ENCODE assay signal across 1 cellular context in genomic region chr20:9319687-9320384, GRCh38.
TF ChIP-seq lines count a peak whose summit lies in the region.

No MANE protein-coding gene starts in this region.

TF ChIP-seq in K562, 482 proteins besides CTCF, POLR2A, EP300 and RAD21 (continued from another document):
- TF ChIP-seq GTF3C2 (IDR thresholded peaks at IDR 0.05; ENCODE audit: borderline replicate concordance, extremely low read depth, insufficient read length) (no peak), ZNF121 (CRISPR knock-in tag; conservative IDR thresholded peaks at IDR 0.05) (no peak), BRF1 (IDR thresholded peaks at IDR 0.05; ENCODE audit: borderline replicate concordance, extremely low read depth, insufficient read length) (no peak), ZNF347 (CRISPR knock-in tag; IDR thresholded peaks at IDR 0.05; ENCODE audit: low read depth) (no peak), ZNF639 (CRISPR knock-in tag; conservative IDR thresholded peaks at IDR 0.05 in 1 of 2, IDR thresholded peaks at IDR 0.05 in 1 of 2) (no peak), ZBTB43 (CRISPR knock-in tag; IDR thresholded peaks at IDR 0.05) (no peak), ZNF707 (CRISPR knock-in tag; conservative IDR thresholded peaks at IDR 0.05) (no peak), ZNF561 (CRISPR knock-in tag; conservative IDR thresholded peaks at IDR 0.05) (no peak), SIN3A (IDR thresholded peaks at IDR 0.05; ENCODE audit: borderline replicate concordance in 2 of 2, control insufficient read depth in 1 of 2, low read depth in 2 of 2, low read length in 2 of 2) (no peak), MTA3 (IDR thresholded peaks at IDR 0.05; ENCODE audit: borderline replicate concordance) (no peak), SRF (CRISPR knock-in tag; IDR thresholded peaks at IDR 0.05) (peak; percentile 22 to 95; a peak in 2 of 4 replicates), CBFA2T3 (IDR thresholded peaks at IDR 0.05) (no peak), MEIS2 (IDR thresholded peaks at IDR 0.05; ENCODE audit: partially characterized antibody) (peak; percentile 22)
